ENCODE assay signal across 9 cellular contexts in genomic region chr16:2157480-2158261, GRCh38.
DNase-seq lines count a peak whose midpoint lies in the region; ATAC-seq and TF ChIP-seq lines count a peak whose summit lies in the region.
"Had no signal": no experiment of that assay in that cellular context is flagged by ENCODE, and none has a peak within 500 bp of the region (broad histone marks: within the 10 kb centered on the region; RNA-seq: fewer than 3 reads in every experiment).

No MANE protein-coding gene starts in this region.

- peak overlapping the region; percentile 90 for H3K4me3 Mint-ChIP-seq in nephron progenitor cell

- DNase-seq in NT2/D1 (ENCODE audit: low read depth, low spot score) (no peak), nephron progenitor cell (no peak), Kasumi-1 (lab: John Stamatoyannopoulos, UW) (no peak), epidermal melanocyte (ENCODE audit: insufficient read length, low spot score) (no peak)
- DNase-seq in effector CD8-positive, alpha-beta T cell (lab: John Stamatoyannopoulos, UW) = no peak
- DNase-seq: NK-92 treated with Interleukin-12 subunit alpha and Interleukin-12 subunit beta, amount 100 ng/mL, for 24 hours had no signal

- peaks cover 59% of the 10 kb centered on the region for H3K4me1 Mint-ChIP-seq in nephron progenitor cell

- peaks cover 64% of the 10 kb centered on the region for H3K36me3 ChIP-seq in NT2/D1 (ENCODE audit: insufficient read depth, insufficient read length, low read length)
- no peaks in the 10 kb centered on the region for H3K36me3 ChIP-seq in duodenal mucosa (ENCODE audit: control insufficient read depth in 1 of 2, insufficient read depth in 2 of 2, low read length in 2 of 2)

- H3K27ac ChIP-seq in C4-2B (peak overlapping the region; percentile 99), duodenal mucosa (ENCODE audit: low read depth, low read length) (no peak overlapping the region)

- no peak for ATAC-seq in GM18873 (IDR thresholded peaks at IDR 0.05; ENCODE audit: low FRiP score, unreplicated experiment)

- no peaks in the 10 kb centered on the region for H3K36me3 Mint-ChIP-seq in nephron progenitor cell (ENCODE audit: low read depth)

- H3K27me3 ChIP-seq in NT2/D1 (ENCODE audit: insufficient read depth, insufficient read length) (no peaks in the 10 kb centered on the region), duodenal mucosa (ENCODE audit: control insufficient read depth in 1 of 2, insufficient read depth in 2 of 2, low read length in 2 of 2) (no peaks in the 10 kb centered on the region)

- H3K27ac Mint-ChIP-seq in nephron progenitor cell = peak overlapping the region; percentile 78

- H3K9ac ChIP-seq in NT2/D1 (ENCODE audit: insufficient read length, low read depth) = peak overlapping the region; percentile 96
- peak overlapping the region; percentile 85 to 86 for H3K9ac ChIP-seq in duodenal mucosa (ENCODE audit: low read depth in 1 of 2, low read length in 2 of 2)

- H3K4me3 ChIP-seq in NT2/D1 (ENCODE audit: insufficient read length, low read depth) (no peak overlapping the region), duodenal mucosa (ENCODE audit: low read depth in 1 of 2, low read length in 2 of 2) (peak overlapping the region; percentile 83 to 93)

- peaks cover 60% of the 10 kb centered on the region for H3K4me1 ChIP-seq in NT2/D1 (ENCODE audit: insufficient read depth, insufficient read length)
- H3K4me1 ChIP-seq in duodenal mucosa (ENCODE audit: control insufficient read depth in 1 of 2, insufficient read depth in 2 of 2, low read length in 2 of 2) = peaks cover 74 to 85% of the 10 kb centered on the region in 2 donors

- no peaks in the 10 kb centered on the region for H3K9me3 Mint-ChIP-seq in nephron progenitor cell

- TF ChIP-seq CTCF in C4-2B (conservative IDR thresholded peaks at IDR 0.05) (no peak), nephron progenitor cell (IDR thresholded peaks at IDR 0.05) (no peak)

- H3K27me3 Mint-ChIP-seq in nephron progenitor cell (ENCODE audit: low read depth, poor library complexity) = no peaks in the 10 kb centered on the region

- no peaks in the 10 kb centered on the region for H3K9me3 ChIP-seq in NT2/D1 (ENCODE audit: insufficient read depth, low read length)
- no peaks in the 10 kb centered on the region for H3K9me3 ChIP-seq in duodenal mucosa (ENCODE audit: control insufficient read depth in 1 of 2, low read length in 2 of 2)
